Comparison of ENCODE assay signal across 18 cellular contexts in the genomic region with DNA sequence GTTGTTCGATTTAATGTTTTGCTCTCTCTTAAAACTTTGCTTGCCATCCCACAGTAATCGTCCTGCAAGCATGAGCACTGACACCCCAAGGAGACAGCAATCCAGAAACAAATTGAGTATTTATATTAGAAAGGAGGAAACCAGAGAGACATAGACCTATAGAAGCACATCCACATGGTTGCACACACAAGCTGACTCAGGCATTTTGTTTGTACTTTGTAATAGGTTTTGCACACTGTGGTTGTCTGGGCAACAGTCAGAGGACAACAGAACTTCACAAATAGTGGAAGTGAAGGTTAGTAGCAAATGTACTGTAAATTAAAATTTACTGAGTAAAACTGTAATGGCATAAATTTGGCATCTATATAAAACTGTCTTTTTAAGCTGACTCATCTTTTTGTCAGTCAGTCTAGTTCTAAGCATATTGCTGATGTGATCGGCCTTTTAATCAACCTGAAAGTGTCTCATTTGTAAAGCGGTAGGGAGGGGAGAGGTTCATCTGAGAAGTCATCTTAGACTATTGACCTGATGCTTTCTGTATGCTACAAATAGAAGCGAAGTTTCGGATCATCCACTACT.
A peak's percentile ranks its signal among the peaks of the same experiment; 100 is the strongest.
DNase-seq lines count a peak whose midpoint lies in the region; ATAC-seq and TF ChIP-seq lines count a peak whose summit lies in the region.
"Had no signal": no experiment of that assay in that cellular context is flagged by ENCODE, and none has a peak within 500 bp of the region (broad histone marks: within the 10 kb centered on the region; RNA-seq: fewer than 3 reads in every experiment).

No MANE protein-coding gene starts in this region.

- H3K4me3 ChIP-seq in left lung: no peak overlapping the region
- H3K4me3 ChIP-seq: MG63 had no signal

- H3K27ac ChIP-seq in left lung: peak overlapping the region in 1 of 2 donors; percentile 40
- H3K27ac ChIP-seq: neutrophil had no signal

- H3K36me3 ChIP-seq in left lung: no peaks in the 10 kb centered on the region
- H3K36me3 ChIP-seq: MG63, neutrophil had no signal

- DNase-seq in DMS53 (lab: John Stamatoyannopoulos, UW) (peak; percentile 71), M059J (ENCODE audit: low read depth) (peak; percentile 66), left lung (no peak), D341Med (ENCODE audit: low spot score) (no peak), mesothelial cell of epicardium (ENCODE audit: low spot score in 2 of 2, unreplicated experiment in 2 of 2) (no peak)
- DNase-seq: amniotic stem cell, GF-D8, H9, MG63, NCI-H1930, NCI-H774, right cardiac atrium, T-helper 2 cell had no signal

- no peak for TF ChIP-seq CTCF in brain (conservative IDR thresholded peaks at IDR 0.05)
- TF ChIP-seq CTCF in left lung (IDR thresholded peaks at IDR 0.05): no peak
- TF ChIP-seq CTCF in mesothelial cell of epicardium (IDR thresholded peaks at IDR 0.05; ENCODE audit: unreplicated experiment): no peak

- H3K4me3 Mint-ChIP-seq in brain (no peak overlapping the region), mesothelial cell of epicardium (no peak overlapping the region)
- H3K4me3 Mint-ChIP-seq: H9, memory B cell had no signal

- H3K27ac Mint-ChIP-seq in brain (peak overlapping the region in 3 of 5 experiments; percentile 29 to 50 (median 46)), mesothelial cell of epicardium (no peak overlapping the region)
- H3K27ac Mint-ChIP-seq: H9, memory B cell had no signal

- no peaks in the 10 kb centered on the region for H3K36me3 Mint-ChIP-seq in brain
- no peaks in the 10 kb centered on the region for H3K36me3 Mint-ChIP-seq in mesothelial cell of epicardium
- H3K36me3 Mint-ChIP-seq: memory B cell had no signal

- H3K27me3 Mint-ChIP-seq in brain (no peaks in the 10 kb centered on the region), mesothelial cell of epicardium (ENCODE audit: low read depth) (no peaks in the 10 kb centered on the region)
- H3K27me3 Mint-ChIP-seq: memory B cell had no signal

- H3K9me3 Mint-ChIP-seq in brain: peaks cover 0 to 9% (median 7%) of the 10 kb centered on the region in 5 experiments
- peaks cover 9% of the 10 kb centered on the region for H3K9me3 Mint-ChIP-seq in mesothelial cell of epicardium
- H3K9me3 Mint-ChIP-seq: memory B cell had no signal

- no peaks in the 10 kb centered on the region for H3K27me3 ChIP-seq in left lung
- H3K27me3 ChIP-seq: MG63, neutrophil had no signal

- ATAC-seq in left lung (peak; percentile 45), GM19324 (IDR thresholded peaks at IDR 0.05; ENCODE audit: low FRiP score, unreplicated experiment) (no peak), GM21515 (IDR thresholded peaks at IDR 0.05; ENCODE audit: unreplicated experiment) (no peak)
- ATAC-seq: right cardiac atrium had no signal

- H3K9me3 ChIP-seq in left lung: peaks cover 0 to 8% of the 10 kb centered on the region in 2 donors
- H3K9me3 ChIP-seq: MG63, neutrophil had no signal

- intact Hi-C loops in left lung (cut with DNase I): no loop called here

- H3K4me1 Mint-ChIP-seq in brain (peaks cover 17% of the 10 kb centered on the region), mesothelial cell of epicardium (peaks cover 5% of the 10 kb centered on the region)
- H3K4me1 Mint-ChIP-seq: memory B cell had no signal

- no peaks in the 10 kb centered on the region for H3K4me1 ChIP-seq in left lung

Comparison
In these comparisons a context has a peak if more than half of its experiments do, and no peak if none do; other contexts are left out.
1. DNase-seq: peak in DMS53 (single experiment) and M059J (single experiment); none in left lung (0 of 2), D341Med (single experiment) and mesothelial cell of epicardium (0 of 2).